ENCODE assay signal across 12 cellular contexts in genomic region chr9:104564358-104564757, GRCh38. TPM values are rescaled to one million over a fixed set of nuclear protein-coding genes. Genes with fewer than 3 reads are reported as not detected.
"Had no signal": no experiment of that assay in that cellular context is flagged by ENCODE, and none has a peak within 500 bp of the region (broad histone marks: within the 10 kb centered on the region; RNA-seq: fewer than 3 reads in every experiment).

No MANE protein-coding gene starts in this region.

- ATAC-seq: GM23338, HCT116, K562 had no signal

- H3K9me3 ChIP-seq: HAP-1 had no signal

- FAIRE-seq: HTR-8/SVneo, K562 had no signal

- H3K4me2 ChIP-seq: GM23338 had no signal

- H3K27ac Mint-ChIP-seq: GM23338, HFFc6 had no signal

- H2AFZ ChIP-seq: GM23338 had no signal

- DNase-seq: H7, HFFc6, IMR-90, Kasumi-1, KG1 had no signal

- H3K4me3 Mint-ChIP-seq: GM23338, HFFc6 had no signal

- H3K4me1 Mint-ChIP-seq: GM23338 had no signal

- H3K4me3 ChIP-seq: GM23338, HAP-1, K562 had no signal

- H3K4me1 ChIP-seq: HAP-1 had no signal

- H3K36me3 ChIP-seq: HAP-1 had no signal

RNA-seq across cellular contexts. Expression of gene OR13C8, which starts 4.6 kb away (rescaled TPM):
- total RNA-seq: GM23338, H4, H7, HFFc6, HT-29, IMR-90, K562 had no signal
- polyA plus RNA-seq: GM23338, IMR-90, K562 had no signal

RNA-seq across cellular contexts. Expression of gene OR13C3, which starts 27.7 kb away (rescaled TPM):
- total RNA-seq: GM23338, H4, H7, HFFc6, HT-29, IMR-90, K562 had no signal
- polyA plus RNA-seq: GM23338, IMR-90, K562 had no signal

RNA-seq across cellular contexts. Expression of gene OR13C5, which starts 34.9 kb away (rescaled TPM):
- total RNA-seq: GM23338, H4, H7, HFFc6, HT-29, IMR-90, K562 had no signal
- polyA plus RNA-seq: GM23338, IMR-90, K562 had no signal

RNA-seq across cellular contexts. Expression of gene OR13C4, which starts 37.3 kb away (rescaled TPM):
- total RNA-seq: GM23338, H4, H7, HFFc6, HT-29, IMR-90, K562 had no signal
- polyA plus RNA-seq: GM23338, IMR-90, K562 had no signal

RNA-seq across cellular contexts. Expression of gene OR13C2, which starts 41.1 kb away (rescaled TPM):
- total RNA-seq: GM23338, H4, H7, HFFc6, HT-29, IMR-90, K562 had no signal
- polyA plus RNA-seq: GM23338, IMR-90, K562 had no signal
